Comparison of ENCODE assay signal across 15 cellular contexts in the genomic region with DNA sequence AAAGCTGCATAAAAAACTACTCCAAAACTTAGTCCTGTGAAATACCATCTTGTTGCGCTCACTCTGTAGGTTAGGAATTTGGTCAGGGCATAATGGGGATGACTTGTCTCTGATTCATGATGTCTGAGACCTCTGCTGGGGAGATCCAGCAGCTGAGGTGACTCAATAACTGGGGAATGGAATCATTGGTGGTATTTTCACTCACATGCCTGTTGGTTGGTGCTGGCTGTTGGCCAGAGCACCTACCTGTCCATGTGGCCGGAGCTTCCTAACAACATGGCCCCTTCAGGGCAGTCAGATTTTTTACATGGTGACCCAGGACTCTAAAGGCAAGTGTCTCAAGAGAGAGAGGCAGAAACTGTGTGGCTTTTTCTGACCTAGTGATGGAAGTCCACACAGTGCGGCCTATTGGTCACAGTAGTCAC. TPM values are rescaled to one million over a fixed set of nuclear protein-coding genes. Genes with fewer than 3 reads are reported as not detected.
DNase-seq lines count a peak whose midpoint lies in the region; ATAC-seq and TF ChIP-seq lines count a peak whose summit lies in the region.
"Had no signal": no experiment of that assay in that cellular context is flagged by ENCODE, and none has a peak within 500 bp of the region (broad histone marks: within the 10 kb centered on the region; RNA-seq: fewer than 3 reads in every experiment).

No MANE protein-coding gene starts in this region.

- TF ChIP-seq CTCF in fibroblast of lung (conservative IDR thresholded peaks at IDR 0.05 in 1 of 2, IDR thresholded peaks at IDR 0.05 in 1 of 2; ENCODE audit: low read depth in 1 of 2, low read length in 2 of 2) (no peak), Caco-2 (IDR thresholded peaks at IDR 0.05; ENCODE audit: insufficient read depth in 1 of 2, low read depth in 1 of 2, low read length in 1 of 2, severe bottlenecking in 1 of 2, unreplicated experiment in 1 of 2) (no peak)

- no TSS peak for BruUV-seq in Caco-2 (replicated peaks; lab: Mats Ljungman, UMichigan)

- H3K9ac ChIP-seq in fibroblast of lung (ENCODE audit: insufficient read depth, low read length) = no peak overlapping the region

- H3K36me3 Mint-ChIP-seq in activated T-cell treated with anti-CD3 and anti-CD28 coated beads, Interleukin-2, amount 50 U/mL, for 72 hours (ENCODE audit: insufficient read depth in 2 of 2) = no peaks in the 10 kb centered on the region
- no peaks in the 10 kb centered on the region for H3K36me3 Mint-ChIP-seq in activated T-cell treated with anti-CD3 and anti-CD28 coated beads, Interleukin-2, amount 50 U/mL, for 24 hours (ENCODE audit: low read depth)
- H3K36me3 Mint-ChIP-seq in stimulated activated naive CD8-positive, alpha-beta T cell treated with anti-CD3 and anti-CD28 coated beads, Interleukin-15, Interleukin-2, amounts not matched to agents 100 ng/mL and 50 ng/mL, for 24 hours (ENCODE audit: low read depth) = no peaks in the 10 kb centered on the region
- no peaks in the 10 kb centered on the region for H3K36me3 Mint-ChIP-seq in Caco-2 (ENCODE audit: insufficient read depth, unreplicated experiment)

- no peak overlapping the region for H3K4me3 ChIP-seq in SJCRH30
- H3K4me3 ChIP-seq in fibroblast of lung (replicated peaks in 1 of 4; ENCODE audit: control extremely low read depth in 1 of 4, insufficient read depth in 1 of 4, low read depth in 3 of 4, low read length in 4 of 4) = no peak overlapping the region
- H3K4me3 ChIP-seq in Caco-2 (ENCODE audit: low read depth, low read length) = no peak overlapping the region
- H3K4me3 ChIP-seq: upper lobe of right lung had no signal

- H3K9me3 Mint-ChIP-seq in activated T-cell treated with anti-CD3 and anti-CD28 coated beads, Interleukin-2, amount 50 U/mL, for 72 hours = peaks cover 0 to 2% of the 10 kb centered on the region in 2 donors
- H3K9me3 Mint-ChIP-seq in activated T-cell treated with anti-CD3 and anti-CD28 coated beads, Interleukin-2, amount 50 U/mL, for 24 hours = no peaks in the 10 kb centered on the region
- no peaks in the 10 kb centered on the region for H3K9me3 Mint-ChIP-seq in stimulated activated naive CD8-positive, alpha-beta T cell treated with anti-CD3 and anti-CD28 coated beads, Interleukin-15, Interleukin-2, amounts not matched to agents 100 ng/mL and 50 ng/mL, for 24 hours
- H3K9me3 Mint-ChIP-seq in Caco-2 (ENCODE audit: unreplicated experiment) = no peaks in the 10 kb centered on the region
- H3K9me3 Mint-ChIP-seq: effector memory CD8-positive, alpha-beta T cell had no signal

- intact Hi-C loops in Caco-2 (cut with micrococcal nuclease; ENCODE audit: unreplicated experiment) = no loop called here

- H3K27ac Mint-ChIP-seq in activated T-cell treated with anti-CD3 and anti-CD28 coated beads, Interleukin-2, amount 50 U/mL, for 72 hours = no peak overlapping the region
- H3K27ac Mint-ChIP-seq in activated T-cell treated with anti-CD3 and anti-CD28 coated beads, Interleukin-2, amount 50 U/mL, for 24 hours = no peak overlapping the region
- H3K27ac Mint-ChIP-seq in stimulated activated naive CD8-positive, alpha-beta T cell treated with anti-CD3 and anti-CD28 coated beads, Interleukin-15, Interleukin-2, amounts not matched to agents 100 ng/mL and 50 ng/mL, for 24 hours = peak overlapping the region; percentile 1
- no peak overlapping the region for H3K27ac Mint-ChIP-seq in Caco-2 (ENCODE audit: unreplicated experiment)
- H3K27ac Mint-ChIP-seq: effector memory CD8-positive, alpha-beta T cell had no signal

- no peak overlapping the region for H3K4me3 Mint-ChIP-seq in activated T-cell treated with anti-CD3 and anti-CD28 coated beads, Interleukin-2, amount 50 U/mL, for 72 hours
- H3K4me3 Mint-ChIP-seq in activated T-cell treated with anti-CD3 and anti-CD28 coated beads, Interleukin-2, amount 50 U/mL, for 24 hours = no peak overlapping the region
- H3K4me3 Mint-ChIP-seq in stimulated activated naive CD8-positive, alpha-beta T cell treated with anti-CD3 and anti-CD28 coated beads, Interleukin-15, Interleukin-2, amounts not matched to agents 100 ng/mL and 50 ng/mL, for 24 hours = no peak overlapping the region
- H3K4me3 Mint-ChIP-seq in Caco-2 (ENCODE audit: unreplicated experiment) = no peak overlapping the region
- H3K4me3 Mint-ChIP-seq: effector memory CD8-positive, alpha-beta T cell had no signal

- CTCF ChIA-PET in Caco-2 (lab: Charles Lee) = no interaction called here

- H3K27me3 ChIP-seq in SJCRH30 (no peaks in the 10 kb centered on the region; the same call in 1 of the 2 replicates), fibroblast of lung (ENCODE audit: control insufficient read depth, insufficient read depth, low read length) (no peaks in the 10 kb centered on the region), Caco-2 (replicated peaks; ENCODE audit: control insufficient read depth, insufficient read depth, low read length) (no peaks in the 10 kb centered on the region)
- H3K27me3 ChIP-seq: upper lobe of right lung had no signal

- no peak overlapping the region for H3K4me2 ChIP-seq in fibroblast of lung (ENCODE audit: extremely low read depth, insufficient read depth, low read length)

- no peak for DNase-seq in activated T-cell treated with anti-CD3 and anti-CD28 coated beads, Interleukin-2, amount 50 U/mL, for 72 hours
- DNase-seq in activated T-cell treated with anti-CD3 and anti-CD28 coated beads, Interleukin-2, amount 50 U/mL, for 24 hours = no peak
- DNase-seq in SJCRH30 (peak; percentile 28 to 34), fibroblast of lung (ENCODE audit: low read depth in 2 of 2) (peak; percentile 73 to 98), Caco-2 (no peak)
- DNase-seq in activated naive CD4-positive, alpha-beta T cell (lab: John Stamatoyannopoulos, UW) = no peak
- DNase-seq: activated CD4-positive, alpha-beta T cell treated with anti-CD3 and anti-CD28 coated beads for 4 hours; effector memory CD8-positive, alpha-beta T cell; GDM1; Kasumi-1; left cardiac atrium; occipital lobe; upper lobe of right lung had no signal

- peak; percentile 24 to 42 for ATAC-seq in activated T-cell treated with anti-CD3 and anti-CD28 coated beads, Interleukin-2, amount 50 U/mL, for 72 hours (replicated peaks in 1 of 2)
- ATAC-seq in GM19023 (IDR thresholded peaks at IDR 0.05; ENCODE audit: unreplicated experiment) = no peak
- ATAC-seq: effector memory CD8-positive, alpha-beta T cell; left cardiac atrium; upper lobe of right lung had no signal

- H3K27ac ChIP-seq in SJCRH30 (peak overlapping the region; percentile 66), fibroblast of lung (ENCODE audit: insufficient read depth, low read length) (peak overlapping the region; percentile 33)
- H3K27ac ChIP-seq: upper lobe of right lung had no signal

- no peaks in the 10 kb centered on the region for H3K9me3 ChIP-seq in SJCRH30 (replicated peaks)
- H3K9me3 ChIP-seq in fibroblast of lung (ENCODE audit: control insufficient read depth, insufficient read depth, low read depth, low read length) = no peaks in the 10 kb centered on the region
- H3K9me3 ChIP-seq in Caco-2 = no peaks in the 10 kb centered on the region
- H3K9me3 ChIP-seq: upper lobe of right lung had no signal

- peaks cover 6% of the 10 kb centered on the region for H3K4me1 Mint-ChIP-seq in activated T-cell treated with anti-CD3 and anti-CD28 coated beads, Interleukin-2, amount 50 U/mL, for 72 hours (ENCODE audit: low read depth)
- H3K4me1 Mint-ChIP-seq in activated T-cell treated with anti-CD3 and anti-CD28 coated beads, Interleukin-2, amount 50 U/mL, for 24 hours (ENCODE audit: low read depth) = no peaks in the 10 kb centered on the region
- H3K4me1 Mint-ChIP-seq in stimulated activated naive CD8-positive, alpha-beta T cell treated with anti-CD3 and anti-CD28 coated beads, Interleukin-15, Interleukin-2, amounts not matched to agents 100 ng/mL and 50 ng/mL, for 24 hours (ENCODE audit: low read depth) = no peaks in the 10 kb centered on the region
- H3K4me1 Mint-ChIP-seq in Caco-2 (ENCODE audit: low read depth, unreplicated experiment) = no peaks in the 10 kb centered on the region

- H3K36me3 ChIP-seq in SJCRH30 (no peaks in the 10 kb centered on the region), fibroblast of lung (ENCODE audit: control insufficient read depth, insufficient read depth, low read length) (no peaks in the 10 kb centered on the region), Caco-2 (ENCODE audit: control insufficient read depth, insufficient read depth, low read length) (no peaks in the 10 kb centered on the region)
- H3K36me3 ChIP-seq: upper lobe of right lung had no signal

- peaks cover 11% of the 10 kb centered on the region for H3K4me1 ChIP-seq in SJCRH30
- peaks cover 6% of the 10 kb centered on the region for H3K4me1 ChIP-seq in fibroblast of lung (ENCODE audit: control insufficient read depth, extremely low read depth, insufficient read depth, low read length)
- H3K4me1 ChIP-seq in Caco-2 = no peaks in the 10 kb centered on the region
- H3K4me1 ChIP-seq: upper lobe of right lung had no signal

- POLR2A ChIA-PET in Caco-2 (lab: Charles Lee) = no interaction called here

- H4K20me1 ChIP-seq in fibroblast of lung (ENCODE audit: control insufficient read depth, extremely low read depth, insufficient read depth, low read length) = no peaks in the 10 kb centered on the region

- H3K27me3 Mint-ChIP-seq in activated T-cell treated with anti-CD3 and anti-CD28 coated beads, Interleukin-2, amount 50 U/mL, for 72 hours (ENCODE audit: low read depth) = peaks cover 6% of the 10 kb centered on the region
- H3K27me3 Mint-ChIP-seq in activated T-cell treated with anti-CD3 and anti-CD28 coated beads, Interleukin-2, amount 50 U/mL, for 24 hours = peaks cover 10% of the 10 kb centered on the region
- peaks cover 6% of the 10 kb centered on the region for H3K27me3 Mint-ChIP-seq in stimulated activated naive CD8-positive, alpha-beta T cell treated with anti-CD3 and anti-CD28 coated beads, Interleukin-15, Interleukin-2, amounts not matched to agents 100 ng/mL and 50 ng/mL, for 24 hours
- H3K27me3 Mint-ChIP-seq in Caco-2 (ENCODE audit: insufficient read depth, unreplicated experiment) = peaks cover 9% of the 10 kb centered on the region

- H3K79me2 ChIP-seq in fibroblast of lung (ENCODE audit: control insufficient read depth, insufficient read depth, low read length) = no peaks in the 10 kb centered on the region

- no peak overlapping the region for H2AFZ ChIP-seq in fibroblast of lung (ENCODE audit: low read length)

RNA-seq across cellular contexts. Expression of a gene that starts 7.4 kb away (rescaled TPM):
- total RNA-seq in activated T-cell treated with anti-CD3 and anti-CD28 coated beads, Interleukin-2, amount 50 U/mL, for 72 hours = 100 to 1,000 TPM in 1 of 2 donors, 10 to 100 TPM in 1; 92.4 to 122 TPM
- 138 and 148 TPM in 2 replicates for total RNA-seq in SJCRH30 (2014; rRNA removed; shearing (Covaris generic))
- total RNA-seq in fibroblast of lung (97.8 and 118 TPM in 2 replicates), Caco-2 (2022) (118 and 119 TPM in 2 replicates)
- 175 and 193 TPM in 2 replicates for polyA plus RNA-seq in fibroblast of lung
- 167 and 170 TPM in 2 replicates for polyA plus RNA-seq in fibroblast of lung (2012)
- 22.7 and 22.8 TPM in 2 replicates for polyA minus RNA-seq in fibroblast of lung (ENCODE audit: low replicate concordance)

Comparison
In these comparisons a context has a peak if more than half of its experiments do, and no peak if none do; other contexts are left out.
1. DNase-seq: peak in SJCRH30 (2 of 2) and fibroblast of lung (2 of 2); none in activated T-cell treated with anti-CD3 and anti-CD28 coated beads, Interleukin-2, amount 50 U/mL, for 72 hours (0 of 2), activated T-cell treated with anti-CD3 and anti-CD28 coated beads, Interleukin-2, amount 50 U/mL, for 24 hours (single experiment), activated naive CD4-positive, alpha-beta T cell (0 of 4) and Caco-2 (0 of 2).